In the genomic region with DNA sequence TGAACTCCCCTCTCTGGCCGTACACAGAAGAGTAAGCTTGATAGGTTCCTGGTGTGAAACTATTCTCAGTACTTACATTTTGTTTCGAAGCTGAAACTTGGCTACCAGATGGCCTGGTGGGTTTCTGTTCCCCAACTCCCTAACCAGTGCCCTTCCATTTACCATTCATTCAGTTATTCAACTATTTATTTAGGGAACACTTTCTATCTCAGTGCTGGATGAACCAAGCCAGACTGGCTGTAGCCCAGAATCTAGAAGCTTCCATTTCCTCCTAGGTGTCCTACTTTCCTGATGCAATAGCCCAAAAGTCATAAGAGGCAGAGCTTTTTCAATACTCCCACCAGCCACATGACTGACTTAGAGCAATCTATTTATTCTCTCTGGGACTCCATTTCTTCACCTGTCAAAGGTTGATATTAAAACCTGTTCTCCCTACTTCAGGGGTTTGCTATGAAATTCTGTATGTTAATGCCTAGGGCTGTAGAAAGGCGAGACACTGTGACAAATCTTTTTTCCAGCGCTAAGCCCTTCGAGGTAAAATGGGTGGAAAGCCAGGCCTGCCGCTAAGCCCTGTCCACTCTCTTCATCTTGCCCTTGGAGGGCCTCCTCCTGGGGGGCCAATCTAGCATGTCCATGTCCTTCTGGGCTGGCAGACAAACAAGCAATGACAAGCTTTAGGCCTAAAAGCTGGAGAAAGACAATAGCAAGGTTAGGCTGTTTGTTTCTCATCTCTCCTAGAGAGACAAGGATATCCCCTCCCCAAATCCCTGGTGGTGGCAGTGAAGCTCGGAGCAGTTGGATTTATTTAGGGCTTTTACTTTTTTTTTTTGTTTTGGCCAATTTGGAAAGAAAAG, we compare ENCODE assay signal across 10 cellular contexts. TPM values are rescaled to one million over a fixed set of nuclear protein-coding genes. Genes with fewer than 3 reads are reported as not detected.
A peak's percentile ranks its signal among the peaks of the same experiment; 100 is the strongest.
DNase-seq lines count a peak whose midpoint lies in the region; ATAC-seq and TF ChIP-seq lines count a peak whose summit lies in the region.
"Had no signal": no experiment of that assay in that cellular context is flagged by ENCODE, and none has a peak within 500 bp of the region (broad histone marks: within the 10 kb centered on the region; RNA-seq: fewer than 3 reads in every experiment).

No MANE protein-coding gene starts in this region.

- peaks cover 52% of the 10 kb centered on the region for H3F3A ChIP-seq in GM23248 (ENCODE audit: insufficient read depth)

- H3K27me3 ChIP-seq in GM23248 (replicated peaks; ENCODE audit: insufficient read depth) = no peaks in the 10 kb centered on the region
- H3K27me3 ChIP-seq: ovary had no signal

- H3K9me3 ChIP-seq in GM23248 (ENCODE audit: low read depth) = no peaks in the 10 kb centered on the region
- H3K9me3 ChIP-seq: ovary had no signal

- peaks cover 2% of the 10 kb centered on the region for H3K27me3 Mint-ChIP-seq in activated naive CD8-positive, alpha-beta T cell treated with anti-CD3 and anti-CD28 coated beads, Interleukin-2, amount 50 U/mL, for 24 hours
- H3K27me3 Mint-ChIP-seq in nephron (ENCODE audit: low read depth) = no peaks in the 10 kb centered on the region

- H3K27ac ChIP-seq in C4-2B = peak overlapping the region; percentile 99
- no peak overlapping the region for H3K27ac ChIP-seq in GM23248

- H3K36me3 Mint-ChIP-seq in activated naive CD8-positive, alpha-beta T cell treated with anti-CD3 and anti-CD28 coated beads, Interleukin-2, amount 50 U/mL, for 24 hours (ENCODE audit: low read depth) = no peaks in the 10 kb centered on the region
- H3K36me3 Mint-ChIP-seq in nephron (ENCODE audit: low read depth) = no peaks in the 10 kb centered on the region

- H2AFZ ChIP-seq in GM23248 = peak overlapping the region; percentile 28

- TF ChIP-seq CTCF in C4-2B (conservative IDR thresholded peaks at IDR 0.05) (no peak), nephron (IDR thresholded peaks at IDR 0.05; ENCODE audit: unreplicated experiment in 3 of 3) (no peak)

- 0 out of 2 replicates have a peak, but pooled peaks cover 5% of the 10 kb centered on the region for H3K79me2 ChIP-seq in GM23248 (ENCODE audit: insufficient read depth)

- H3K4me2 ChIP-seq in GM23248 (ENCODE audit: unreplicated experiment) = no peak overlapping the region

- in situ Hi-C loops in GM23248 (cut with MboI) = no loop called here

- ATAC-seq in activated naive CD8-positive, alpha-beta T cell treated with anti-CD3 and anti-CD28 coated beads, Interleukin-2, amount 50 U/mL, for 24 hours = no peak
- ATAC-seq in esophagus mucosa (no peak), GM21723 (IDR thresholded peaks at IDR 0.05; ENCODE audit: unreplicated experiment) (no peak)

- H3K9me2 ChIP-seq in GM23248 (ENCODE audit: insufficient read depth) = no peaks in the 10 kb centered on the region

- H3K36me3 ChIP-seq in GM23248 (ENCODE audit: low read depth) = no peaks in the 10 kb centered on the region
- H3K36me3 ChIP-seq: ovary had no signal

- no peaks in the 10 kb centered on the region for H3K9me3 Mint-ChIP-seq in activated naive CD8-positive, alpha-beta T cell treated with anti-CD3 and anti-CD28 coated beads, Interleukin-2, amount 50 U/mL, for 24 hours
- H3K9me3 Mint-ChIP-seq in nephron = no peaks in the 10 kb centered on the region

- H3K27ac Mint-ChIP-seq in activated naive CD8-positive, alpha-beta T cell treated with anti-CD3 and anti-CD28 coated beads, Interleukin-2, amount 50 U/mL, for 24 hours = peak overlapping the region; percentile 61
- peak overlapping the region; percentile 100 for H3K27ac Mint-ChIP-seq in nephron

- WGBS in GM23248 (ENCODE audit: low coverage in 1 of 2, low lambda C conversion rate in 2 of 2, missing lambda C conversion rate in 2 of 2), 2 experiments = 78 to 79% methylated on average over 7 of the region's 7 CpGs

- peaks cover 91% of the 10 kb centered on the region for H3K4me1 Mint-ChIP-seq in activated naive CD8-positive, alpha-beta T cell treated with anti-CD3 and anti-CD28 coated beads, Interleukin-2, amount 50 U/mL, for 24 hours
- peaks cover 90% of the 10 kb centered on the region for H3K4me1 Mint-ChIP-seq in nephron

- peaks cover 68% of the 10 kb centered on the region for H3K4me1 ChIP-seq in GM23248 (ENCODE audit: insufficient read depth)

- DNase-seq in GM23248 (no peak), NOMO-1 treated with DMSO at 0.1 percent for 48 hours (lab: John Stamatoyannopoulos, UW; ENCODE audit: unreplicated experiment) (no peak), NCI-H2196 (lab: John Stamatoyannopoulos, UW; ENCODE audit: unreplicated experiment) (no peak)
- no peak for DNase-seq in activated naive CD8-positive, alpha-beta T cell treated with anti-CD3 and anti-CD28 coated beads, Interleukin-2, amount 50 U/mL, for 24 hours
- DNase-seq: NCI-H2029 treated with DMSO at 0.1 percent for 48 hours, ovary had no signal

- H3K9ac ChIP-seq in GM23248 = no peak overlapping the region

- H3K4me3 ChIP-seq in GM23248 = no peak overlapping the region
- H3K4me3 ChIP-seq: ovary had no signal

- no peaks in the 10 kb centered on the region for H4K20me1 ChIP-seq in GM23248 (ENCODE audit: insufficient read depth)

- H3K4me3 Mint-ChIP-seq in activated naive CD8-positive, alpha-beta T cell treated with anti-CD3 and anti-CD28 coated beads, Interleukin-2, amount 50 U/mL, for 24 hours = peak overlapping the region; percentile 70
- H3K4me3 Mint-ChIP-seq in nephron = peak overlapping the region; percentile 55 to 84 (median 60)

RNA-seq across cellular contexts. Expression of gene IRF2BPL, which starts 8.2 kb away (rescaled TPM):
- 43.4 and 51.0 TPM in 2 replicates for total RNA-seq in GM23248 (2014; rRNA removed; shearing (Covaris generic))
- polyA plus RNA-seq in GM23248 (2016; fragmentation: Nextera tagmentation; extraction: Ambion mirVana) = 4.8 and 4.9 TPM in 2 replicates
- total RNA-seq in esophagus mucosa = 14.2 TPM
